Comparison of ENCODE assay signal across 6 cellular contexts in the genomic region with DNA sequence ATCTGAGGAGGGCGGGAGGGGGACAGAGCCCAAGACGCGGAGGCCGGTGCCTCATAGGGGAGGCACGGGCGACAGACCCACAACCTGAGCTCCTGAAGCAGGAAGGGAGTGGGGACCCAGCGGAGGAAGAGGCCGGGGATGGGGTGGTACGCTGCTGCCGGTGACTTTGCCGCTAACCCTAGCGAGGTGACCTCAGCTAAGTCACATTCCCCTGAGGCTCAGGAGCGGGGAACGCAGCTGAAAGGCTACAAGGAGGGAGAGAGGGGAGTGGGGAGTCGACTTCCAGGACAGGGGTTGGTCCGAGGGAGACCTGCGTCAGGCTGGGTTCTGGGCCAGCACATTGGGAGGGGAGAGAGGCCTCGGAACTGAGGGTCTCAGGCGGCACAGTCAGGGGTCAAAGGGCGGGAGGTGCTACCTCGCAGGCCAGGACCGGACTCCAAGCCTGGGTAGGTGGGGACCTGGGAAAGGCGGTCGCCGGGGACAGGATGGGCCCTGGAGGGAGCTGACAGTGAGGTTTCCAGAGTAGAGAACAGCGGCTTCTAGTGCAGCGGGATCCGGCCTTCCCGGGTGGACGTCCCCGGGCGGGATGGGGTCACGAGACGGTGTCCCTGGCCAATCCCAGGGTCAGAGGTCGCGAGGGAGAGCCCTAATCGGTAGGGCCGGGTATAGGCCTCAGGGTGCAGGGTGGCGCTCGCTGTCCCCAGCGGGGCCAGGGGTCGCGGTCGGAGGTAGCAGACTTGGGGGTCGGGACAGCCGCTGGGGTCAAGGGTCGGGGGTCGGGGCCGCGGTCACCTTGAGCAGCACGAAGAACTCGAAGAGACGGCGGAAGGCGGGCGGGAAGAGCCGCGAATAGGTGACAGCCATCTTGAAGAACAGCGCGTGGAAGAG. TPM values are rescaled to one million over a fixed set of nuclear protein-coding genes. Genes with fewer than 3 reads are reported as not detected.
DNase-seq lines count a peak whose midpoint lies in the region; ATAC-seq and TF ChIP-seq lines count a peak whose summit lies in the region.

No MANE protein-coding gene starts in this region.

- H3K27ac Mint-ChIP-seq in natural killer cell: peak overlapping the region; percentile 100

- H3K9ac ChIP-seq in HUES6 (ENCODE audit: low read length): peak overlapping the region; percentile 91

- no peaks in the 10 kb centered on the region for H3K36me3 Mint-ChIP-seq in natural killer cell

- DNase-seq in astrocyte of the spinal cord (ENCODE audit: low read depth, low spot score) (no peak), natural killer cell (peak; percentile 43), posterior cingulate gyrus (no peak), AG08396 (ENCODE audit: low spot score) (no peak)

- H3K27me3 ChIP-seq in HUES6 (ENCODE audit: control insufficient read depth, insufficient read depth, low read length): no peaks in the 10 kb centered on the region

- TF ChIP-seq CTCF in astrocyte of the spinal cord (IDR thresholded peaks at IDR 0.05; ENCODE audit: low read depth, low read length) (no peak), natural killer cell (IDR thresholded peaks at IDR 0.05) (no peak)

- H3K9me3 ChIP-seq in HUES6 (ENCODE audit: control insufficient read depth, insufficient read depth, low read depth, low read length): no peaks in the 10 kb centered on the region

- ATAC-seq in natural killer cell: no peak
- no peak for ATAC-seq in HG02885 (IDR thresholded peaks at IDR 0.05; ENCODE audit: poor library complexity, unreplicated experiment)

- no peaks in the 10 kb centered on the region for H3K9me3 Mint-ChIP-seq in natural killer cell

- peak overlapping the region; percentile 73 for H3K27ac ChIP-seq in HUES6 (ENCODE audit: low read depth, low read length)

- in situ Hi-C loops in astrocyte of the spinal cord (cut with HindIII; ENCODE audit: low sequenced_read_pairs): no loop called here

- peak overlapping the region; percentile 92 for H3K4me3 Mint-ChIP-seq in natural killer cell

- peaks cover 24 to 54% of the 10 kb centered on the region in 2 donors for H3K4me1 Mint-ChIP-seq in natural killer cell

- H3K36me3 ChIP-seq in HUES6 (ENCODE audit: control insufficient read depth, insufficient read depth, low read length): no peaks in the 10 kb centered on the region

- H3K27me3 Mint-ChIP-seq in natural killer cell (ENCODE audit: low read depth in 2 of 2): peaks cover 0 to 3% of the 10 kb centered on the region in 2 donors

- H3K4me3 ChIP-seq in HUES6 (ENCODE audit: low read depth, low read length) (peak overlapping the region; percentile 95), astrocyte of the spinal cord (ENCODE audit: low read depth, low read length) (peak overlapping the region; percentile 95)

- intact Hi-C loops in natural killer cell (cut with micrococcal nuclease): loop anchor here (2.0 to 5.0 kb wide), 2 partner anchors 21 to 227 kb away; partner anchors contain the start of genes ABCA7 and MIDN
- intact Hi-C loops in posterior cingulate gyrus (cut with DNase I): loop anchor here (2.0 kb wide), 1 partner anchor 21 kb away; the partner anchor contains the start of gene ABCA7

- peaks cover 40% of the 10 kb centered on the region for H3K4me1 ChIP-seq in HUES6 (ENCODE audit: control insufficient read depth, insufficient read depth, low read length)

RNA-seq across cellular contexts. Expression of gene TMEM259, which starts 0.7 kb away (rescaled TPM):
- total RNA-seq in natural killer cell: 100 to 1,000 TPM; 310 to 354 (median 317) TPM

RNA-seq across cellular contexts. Expression of gene RNU6-2, which starts 1.1 kb away (rescaled TPM):
- not detected for total RNA-seq in natural killer cell

RNA-seq across cellular contexts. Expression of gene CNN2, which starts 6.2 kb away (rescaled TPM):
- 100 to 1,000 TPM; 163 to 276 (median 179) TPM for total RNA-seq in natural killer cell

RNA-seq across cellular contexts. Expression of gene ABCA7, which starts 19.7 kb away (rescaled TPM):
- 100 to 1,000 TPM in 2 of 3 donors, 10 to 100 TPM in 1; 73.3 to 149 (median 121) TPM for total RNA-seq in natural killer cell

RNA-seq across cellular contexts. Expression of gene GRIN3B, which starts 20.0 kb away (rescaled TPM):
- total RNA-seq in natural killer cell: under 1 TPM in 2 of 3 donors, not detected in 1; 0.09 to 0.15 TPM
